In the genomic region with DNA sequence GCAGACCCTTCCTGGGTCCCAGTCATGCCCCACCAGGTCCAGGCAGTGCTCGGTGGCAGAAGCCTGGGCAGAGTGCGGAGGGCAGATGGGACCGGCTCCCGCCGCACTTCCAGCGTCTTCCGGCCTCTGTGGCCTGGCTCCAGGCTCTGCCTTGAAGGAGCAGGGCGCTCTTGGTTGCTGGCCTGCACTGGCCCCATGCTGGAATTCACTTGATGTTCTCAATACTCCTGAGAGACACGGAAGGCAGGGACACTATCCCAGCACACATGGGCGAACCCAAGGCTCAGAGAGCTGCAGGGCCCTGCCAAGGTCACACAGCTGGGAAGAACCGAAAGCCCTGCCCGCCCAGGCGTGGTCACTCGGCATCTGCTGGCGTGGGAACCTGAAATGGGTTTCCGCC, we compare ENCODE assay signal across 22 cellular contexts.
"Had no signal": no experiment of that assay in that cellular context is flagged by ENCODE, and none has a peak within 500 bp of the region (broad histone marks: within the 10 kb centered on the region; RNA-seq: fewer than 3 reads in every experiment).

No MANE protein-coding gene starts in this region.

- DNase-seq: activated B cell treated with CpG ODN at 0.5 μM for 24 hours; activated CD4-positive, alpha-beta T cell treated with anti-CD3 and anti-CD28 coated beads for 36 hours; activated CD4-positive, alpha-beta T cell treated with anti-CD3 and anti-CD28 coated beads, Interleukin-2, amount 50 U/mL, for 4 hours; activated CD8-positive, alpha-beta memory T cell treated with anti-CD3 and anti-CD28 coated beads for 24 hours; activated CD8-positive, alpha-beta memory T cell treated with anti-CD3 and anti-CD28 coated beads, Interleukin-2, amount 50 U/mL, for 4 hours; activated T-cell treated with anti-CD3 and anti-CD28 coated beads, Interleukin-2, amount 50 U/mL, for 24 hours; central memory CD4-positive, alpha-beta T cell; cortex of kidney; immature natural killer cell; kidney glomerular epithelial cell; mammary epithelial cell; midbrain; ovary; psoas muscle; stimulated activated CD4-positive, alpha-beta T cell treated with anti-CD3 and anti-CD28 coated beads, Interleukin-1b, Interleukin-23, amount 100 ng/mL, for 48 hours; stimulated activated naive CD8-positive, alpha-beta T cell treated with anti-CD3 and anti-CD28 coated beads, Interleukin-15, amount 100 ng/mL, for 72 hours; T-helper 17 cell had no signal

- H3K27ac ChIP-seq: adrenal gland, left lung, ovary, psoas muscle, right atrium auricular region, tibial artery had no signal

- H3K36me3 ChIP-seq: adrenal gland, left lung, ovary, right atrium auricular region, tibial artery had no signal

- H3K4me3 ChIP-seq: adrenal gland, left lung, ovary, psoas muscle, right atrium auricular region, tibial artery had no signal

- H3K4me1 ChIP-seq: adrenal gland, left lung, psoas muscle, right atrium auricular region, tibial artery had no signal

- ATAC-seq: activated CD4-positive, alpha-beta T cell treated with anti-CD3 and anti-CD28 coated beads for 36 hours; activated T-helper 17 cell treated with anti-CD3 and anti-CD28 coated beads, Interleukin-2, amount 50 U/mL, for 72 hours; left lung; psoas muscle; stimulated activated naive CD8-positive, alpha-beta T cell treated with anti-CD3 and anti-CD28 coated beads, Interleukin-15, amount 100 ng/mL, for 72 hours; T-helper 17 cell had no signal

- H3K27me3 ChIP-seq: adrenal gland, left lung, ovary, right atrium auricular region had no signal

- H3K9me3 ChIP-seq: adrenal gland, left lung, ovary, psoas muscle, right atrium auricular region, tibial artery had no signal
